Comparison of ENCODE assay signal across 4 cellular contexts in genomic region chr10:101011517-101012423, GRCh38. TPM values are rescaled to one million over a fixed set of nuclear protein-coding genes. Genes with fewer than 3 reads are reported as not detected.
DNase-seq lines count a peak whose midpoint lies in the region; FAIRE-seq and TF ChIP-seq lines count a peak whose summit lies in the region.

No MANE protein-coding gene starts in this region.

- TF ChIP-seq EP300 in stomach (IDR thresholded peaks at IDR 0.05), result no peak

- H3K36me3 ChIP-seq in stomach, result peaks cover 7 to 8% (median 7%) of the 10 kb centered on the region in 4 donors

- no peaks in the 10 kb centered on the region for H3K9me3 ChIP-seq in stomach

- intact Hi-C loops in stomach (cut with DNase I; ENCODE audit: low total_unique reads), result no loop called here

- no peak overlapping the region for H3K4me3 ChIP-seq in stomach

- no peak for FAIRE-seq in frontal cortex (lab: Jason Lieb, UNC)

- DNase-seq in DMS 273 (lab: John Stamatoyannopoulos, UW; ENCODE audit: unreplicated experiment) (peak; percentile 41), DMS 273 treated with DMSO at 0.1 percent for 48 hours (lab: John Stamatoyannopoulos, UW) (no peak), stomach (peak; percentile 66), frontal cortex (ENCODE audit: low spot score in 2 of 2) (no peak)

- no peak for TF ChIP-seq POLR2A in stomach (IDR thresholded peaks at IDR 0.05)

- H3K27me3 ChIP-seq in stomach, result peaks cover 0 to 14% (median 0%) of the 10 kb centered on the region in 3 donors

- TF ChIP-seq CTCF in stomach (IDR thresholded peaks at IDR 0.05), result peak in 3 of 7 experiments; percentile 27 to 37 (median 30)

- H3K4me1 ChIP-seq in stomach, result peaks cover 30 to 61% (median 51%) of the 10 kb centered on the region in 4 donors

- WGBS in stomach, 5 donors, result 37 to 58% (median 40%) methylated on average over 9 to 22 of the region's 22 CpGs

- H3K27ac ChIP-seq in stomach, result peak overlapping the region; percentile 8 to 71 (median 13)

RNA-seq across cellular contexts. Expression of gene LZTS2, which starts 12.2 kb away (rescaled TPM):
- 10 to 100 TPM; 41.2 to 70.7 (median 52.5) TPM for total RNA-seq in stomach
- 10 to 100 TPM; 34.7 to 58.2 (median 39.1) TPM for polyA plus RNA-seq in stomach
- 15.5 TPM for total RNA-seq in frontal cortex

RNA-seq across cellular contexts. Expression of gene PDZD7, which starts 19.2 kb away (rescaled TPM):
- total RNA-seq in stomach (1 to 10 TPM in 1 of 5 donors, not detected in 4; 2.4 TPM), frontal cortex (10.2 TPM)
- under 1 TPM; 0.20 to 0.76 (median 0.75) TPM for polyA plus RNA-seq in stomach

RNA-seq across cellular contexts. Expression of gene SFXN3, which starts 19.3 kb away (rescaled TPM):
- total RNA-seq in stomach, result 10 to 100 TPM in 4 of 5 donors, 1 to 10 TPM in 1; 9.9 to 60.4 (median 37.9) TPM
- 10 to 100 TPM; 11.1 to 20.7 (median 20.5) TPM for polyA plus RNA-seq in stomach
- total RNA-seq in frontal cortex, result 45.7 TPM

RNA-seq across cellular contexts. Expression of gene TWNK, which starts 24.4 kb away (rescaled TPM):
- total RNA-seq in stomach (10 to 100 TPM in 2 of 5 donors, 1 to 10 TPM in 2, not detected in 1; 4.2 to 30.8 (median 18.0) TPM), frontal cortex (6.5 TPM)
- polyA plus RNA-seq in stomach, result 1 to 10 TPM; 2.3 to 4.8 (median 4.7) TPM

RNA-seq across cellular contexts. Expression of gene MRPL43, which starts 24.5 kb away (rescaled TPM):
- total RNA-seq in stomach, result 100 to 1,000 TPM in 1 of 5 donors, 10 to 100 TPM in 4; 29.9 to 243 (median 93.3) TPM
- 100 to 1,000 TPM in 1 of 3 donors, 10 to 100 TPM in 2; 91.2 to 131 (median 98.6) TPM for polyA plus RNA-seq in stomach
- 35.5 TPM for total RNA-seq in frontal cortex

Comparison
In these comparisons a context has a peak if more than half of its experiments do, and no peak if none do; other contexts are left out.
1. DNase-seq: peak in DMS 273 (single experiment) and stomach (single experiment); none in DMS 273 treated with DMSO at 0.1 percent for 48 hours (single experiment) and frontal cortex (0 of 2).